In the genomic region with DNA sequence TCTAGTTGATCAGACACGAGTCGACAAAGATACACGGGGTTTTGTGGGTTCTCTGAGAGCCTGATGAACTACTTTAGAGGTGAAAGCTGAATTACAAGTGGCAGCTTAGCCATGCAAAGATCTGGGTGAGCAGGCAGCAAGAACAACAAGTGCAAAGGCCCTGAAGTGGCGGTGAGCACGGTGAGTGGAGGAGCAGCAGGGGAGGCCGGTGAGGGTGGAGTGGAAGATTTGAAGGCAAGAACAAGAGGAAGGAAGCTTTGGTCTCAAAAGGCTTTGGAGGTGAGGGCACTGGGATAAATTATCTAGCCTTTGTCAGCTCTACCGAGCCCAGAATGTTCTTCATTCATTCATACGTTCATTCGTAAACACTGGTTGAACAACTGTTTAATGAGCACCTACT, we compare ENCODE assay signal across 8 cellular contexts.
DNase-seq lines count a peak whose midpoint lies in the region; ATAC-seq and TF ChIP-seq lines count a peak whose summit lies in the region.

No MANE protein-coding gene starts in this region.

- peak overlapping the region; percentile 95 for H3K27ac ChIP-seq in VCaP

- ATAC-seq in GM18861 (IDR thresholded peaks at IDR 0.05; ENCODE audit: unreplicated experiment), result no peak

- no peak for TF ChIP-seq CTCF in VCaP (conservative IDR thresholded peaks at IDR 0.05)
- TF ChIP-seq CTCF in fibroblast of mammary gland (conservative IDR thresholded peaks at IDR 0.05; ENCODE audit: control insufficient read depth, insufficient read depth, low read depth, low read length), result no peak

- H3K4me3 ChIP-seq in HAP-1, result peak overlapping the region; percentile 56; the same call in 1 of the 2 replicates
- H3K4me3 ChIP-seq in fibroblast of mammary gland (ENCODE audit: control insufficient read depth, low read depth, low read length), result peak overlapping the region; percentile 89
- H3K4me3 ChIP-seq in skeletal muscle cell (ENCODE audit: low read depth, low read length), result peak overlapping the region; percentile 95

- H3K4me1 ChIP-seq in HAP-1, result peaks cover 5% of the 10 kb centered on the region; the same call in 1 of the 2 replicates

- H3K36me3 ChIP-seq in HAP-1 (replicated peaks), result peaks cover 7% of the 10 kb centered on the region

- in situ Hi-C loops in HAP-1 (cut with MboI; ENCODE audit: low sequenced_read_pairs), result no loop called here

- H3K27me3 ChIP-seq in HAP-1 (ENCODE audit: low read depth), result no peaks in the 10 kb centered on the region

- H3K9me3 ChIP-seq in HAP-1, result no peaks in the 10 kb centered on the region

- DNase-seq in HAP-1 (ENCODE audit: low spot score in 2 of 2), result no peak
- no peak for DNase-seq in fibroblast of mammary gland (ENCODE audit: low read depth)
- no peak for DNase-seq in skeletal muscle cell (ENCODE audit: low read depth)
- DNase-seq in NCI-H345 (lab: John Stamatoyannopoulos, UW), result no peak
- no peak for DNase-seq in head of caudate nucleus
- DNase-seq in SW480 (ENCODE audit: low spot score), result no peak

- intact Hi-C loops in head of caudate nucleus (cut with DNase I), result no loop called here
